In genomic region chr11:78218707-78219492, GRCh38 we compare ENCODE assay signal across 26 cellular contexts. TPM values are rescaled to one million over a fixed set of nuclear protein-coding genes. Genes with fewer than 3 reads are reported as not detected.
DNase-seq lines count a peak whose midpoint lies in the region; ATAC-seq and TF ChIP-seq lines count a peak whose summit lies in the region.
"Had no signal": no experiment of that assay in that cellular context is flagged by ENCODE, and none has a peak within 500 bp of the region (broad histone marks: within the 10 kb centered on the region; RNA-seq: fewer than 3 reads in every experiment).

No MANE protein-coding gene starts in this region.

- TF ChIP-seq CTCF in neural crest cell (conservative IDR thresholded peaks at IDR 0.05) = no peak
- no peak for TF ChIP-seq CTCF in brain microvascular endothelial cell (IDR thresholded peaks at IDR 0.05; ENCODE audit: low read depth, low read length, missing control alignments)
- no peak for TF ChIP-seq CTCF in Calu3 (IDR thresholded peaks at IDR 0.05; ENCODE audit: unreplicated experiment)

- no peak for ATAC-seq in activated naive CD4-positive, alpha-beta T cell treated with anti-CD3 and anti-CD28 coated beads, Interleukin-2, amount 50 U/mL, for 72 hours
- ATAC-seq: activated T-cell treated with anti-CD3 and anti-CD28 coated beads, Interleukin-2, amount 50 U/mL, for 4 hours; psoas muscle had no signal

- peaks cover 59% of the 10 kb centered on the region for H3K36me3 ChIP-seq in brain microvascular endothelial cell (replicated peaks)

- H3K27ac ChIP-seq in cingulate gyrus (ENCODE audit: low read depth, low read length) (peak overlapping the region; percentile 19), brain microvascular endothelial cell (no peak overlapping the region)
- H3K27ac ChIP-seq: BLaER1, left ventricle myocardium inferior, Peyer's patch, psoas muscle, stomach, transverse colon had no signal

- H3K4me1 Mint-ChIP-seq in neural crest cell = no peaks in the 10 kb centered on the region
- H3K4me1 Mint-ChIP-seq in Calu3 (ENCODE audit: low read depth, unreplicated experiment) = peaks cover 8% of the 10 kb centered on the region

- H3K27ac Mint-ChIP-seq in activated naive CD4-positive, alpha-beta T cell treated with anti-CD3 and anti-CD28 coated beads, Interleukin-2, amount 50 U/mL, for 72 hours = peak overlapping the region; percentile 18 to 31
- H3K27ac Mint-ChIP-seq in neural crest cell (ENCODE audit: unreplicated experiment) (peak overlapping the region; percentile 35), Calu3 (ENCODE audit: unreplicated experiment) (no peak overlapping the region)
- H3K27ac Mint-ChIP-seq: activated CD4-positive, alpha-beta memory T cell treated with anti-CD3 and anti-CD28 coated beads for 36 hours; activated naive CD4-positive, alpha-beta T cell treated with anti-CD3 and anti-CD28 coated beads, Interleukin-2, amount 50 U/mL, for 24 hours had no signal

- intact Hi-C loops in Calu3 (cut with micrococcal nuclease; ENCODE audit: unreplicated experiment) = no loop called here

- no peaks in the 10 kb centered on the region for H3K27me3 ChIP-seq in brain microvascular endothelial cell (replicated peaks)
- H3K27me3 ChIP-seq: BLaER1, Peyer's patch, stomach, transverse colon had no signal

- no peaks in the 10 kb centered on the region for H3K9me3 Mint-ChIP-seq in activated naive CD4-positive, alpha-beta T cell treated with anti-CD3 and anti-CD28 coated beads, Interleukin-2, amount 50 U/mL, for 72 hours
- H3K9me3 Mint-ChIP-seq in neural crest cell = no peaks in the 10 kb centered on the region
- H3K9me3 Mint-ChIP-seq in Calu3 (ENCODE audit: low read depth, unreplicated experiment) = no peaks in the 10 kb centered on the region
- H3K9me3 Mint-ChIP-seq: activated CD4-positive, alpha-beta memory T cell treated with anti-CD3 and anti-CD28 coated beads for 36 hours; activated naive CD4-positive, alpha-beta T cell treated with anti-CD3 and anti-CD28 coated beads, Interleukin-2, amount 50 U/mL, for 24 hours; activated T-cell treated with anti-CD3 and anti-CD28 coated beads, Interleukin-2, amount 50 U/mL, for 4 hours had no signal

- no peak overlapping the region for H3K4me3 ChIP-seq in brain microvascular endothelial cell (ENCODE audit: low read depth, low read length)
- H3K4me3 ChIP-seq: BLaER1, left ventricle myocardium inferior, Peyer's patch, psoas muscle, stomach, transverse colon had no signal

- in situ Hi-C loops in brain microvascular endothelial cell (cut with HindIII; ENCODE audit: low pct_ligation_motif_present, low sequenced_read_pairs) = no loop called here

- CTCF ChIA-PET in Calu3 (lab: Charles Lee) = interaction anchor here (1.6 kb wide), 1 partner anchor 9 kb away, joined by 3 read pairs; no protein-coding TSS in a partner anchor

- no peaks in the 10 kb centered on the region for H3K36me3 Mint-ChIP-seq in activated naive CD4-positive, alpha-beta T cell treated with anti-CD3 and anti-CD28 coated beads, Interleukin-2, amount 50 U/mL, for 72 hours
- peaks cover 28% of the 10 kb centered on the region for H3K36me3 Mint-ChIP-seq in neural crest cell (ENCODE audit: low read depth)
- peaks cover 6% of the 10 kb centered on the region for H3K36me3 Mint-ChIP-seq in Calu3 (ENCODE audit: insufficient read depth, unreplicated experiment)

- DNase-seq in activated naive CD4-positive, alpha-beta T cell treated with anti-CD3 and anti-CD28 coated beads, Interleukin-2, amount 50 U/mL, for 72 hours (ENCODE audit: low spot score in 2 of 2) = peak in 1 of 2 donors; percentile 11
- no peak for DNase-seq in activated naive CD4-positive, alpha-beta T cell treated with anti-CD3 and anti-CD28 coated beads, Interleukin-2, amount 50 U/mL, for 16 hours
- DNase-seq in neural crest cell (ENCODE audit: low read depth, low spot score) (no peak), brain microvascular endothelial cell (no peak), Calu3 (no peak), NCI-H345 (lab: John Stamatoyannopoulos, UW) (no peak)
- DNase-seq: activated CD4-positive, alpha-beta memory T cell treated with anti-CD3 and anti-CD28 coated beads for 36 hours; activated T-cell treated with anti-CD3 and anti-CD28 coated beads, Interleukin-2, amount 50 U/mL, for 4 hours; COR-L47; DMS79 treated with DMSO at 0.1 percent for 48 hours; HCEC 1CT; KBM-7; left ventricle myocardium inferior; MM.1S; NCI-H1417; NCI-H2081; NCI-H2227 treated with DMSO at 0.1 percent for 48 hours; NCI-H69; psoas muscle; SIG-M5; stomach; transverse colon had no signal

- H3K27me3 Mint-ChIP-seq in neural crest cell (ENCODE audit: low read depth) (no peaks in the 10 kb centered on the region), Calu3 (ENCODE audit: unreplicated experiment) (no peaks in the 10 kb centered on the region)
- H3K27me3 Mint-ChIP-seq: activated CD4-positive, alpha-beta memory T cell treated with anti-CD3 and anti-CD28 coated beads for 36 hours; activated naive CD4-positive, alpha-beta T cell treated with anti-CD3 and anti-CD28 coated beads, Interleukin-2, amount 50 U/mL, for 24 hours had no signal

- H3K4me3 Mint-ChIP-seq in neural crest cell (no peak overlapping the region), Calu3 (ENCODE audit: low read depth, unreplicated experiment) (no peak overlapping the region)
- H3K4me3 Mint-ChIP-seq: activated CD4-positive, alpha-beta memory T cell treated with anti-CD3 and anti-CD28 coated beads for 36 hours; activated naive CD4-positive, alpha-beta T cell treated with anti-CD3 and anti-CD28 coated beads, Interleukin-2, amount 50 U/mL, for 24 hours; activated T-cell treated with anti-CD3 and anti-CD28 coated beads, Interleukin-2, amount 50 U/mL, for 4 hours had no signal

- no TSS peak for BruUV-seq in Calu3 (replicated peaks; lab: Mats Ljungman, UMichigan)

RNA-seq across cellular contexts. Expression of gene USP35, which starts 30.2 kb away (rescaled TPM):
- total RNA-seq in activated naive CD4-positive, alpha-beta T cell treated with anti-CD3 and anti-CD28 coated beads, Interleukin-2, amount 50 U/mL, for 72 hours = 10 to 100 TPM; 16.3 to 21.8 TPM
- total RNA-seq in neural crest cell = 9.3 and 11.1 TPM in 2 replicates
- total RNA-seq in Calu3 (2022) = 6.8 and 7.8 TPM in 2 replicates

RNA-seq across cellular contexts. Expression of gene KCTD21, which starts 30.5 kb away (rescaled TPM):
- 10 to 100 TPM in 1 of 2 donors, 1 to 10 TPM in 1; 6.6 to 12.2 TPM for total RNA-seq in activated naive CD4-positive, alpha-beta T cell treated with anti-CD3 and anti-CD28 coated beads, Interleukin-2, amount 50 U/mL, for 72 hours
- total RNA-seq in neural crest cell (6.4 and 8.4 TPM in 2 replicates), Calu3 (2022) (8.5 and 8.7 TPM in 2 replicates)
